In genomic region chr2:210004893-210005292, GRCh38 we compare ENCODE assay signal across 1 cellular context.
TF ChIP-seq lines count a peak whose summit lies in the region.

No MANE protein-coding gene starts in this region.

TF ChIP-seq in GM23338, 12 proteins besides CTCF, POLR2A, EP300 and RAD21 (continued from another document):
- no peak for TF ChIP-seq ZNF462 (CRISPR knock-in tag; IDR thresholded peaks at IDR 0.05)
